Comparison of ENCODE assay signal across 24 cellular contexts in genomic region chr21:42332557-42332956, GRCh38. TPM values are rescaled to one million over a fixed set of nuclear protein-coding genes. Genes with fewer than 3 reads are reported as not detected.
"Had no signal": no experiment of that assay in that cellular context is flagged by ENCODE, and none has a peak within 500 bp of the region (broad histone marks: within the 10 kb centered on the region; RNA-seq: fewer than 3 reads in every experiment).

No MANE protein-coding gene starts in this region.

- H3K27ac Mint-ChIP-seq: activated naive CD8-positive, alpha-beta T cell treated with anti-CD3 and anti-CD28 coated beads for 36 hours; naive thymus-derived CD8-positive, alpha-beta T cell; neural progenitor cell; WTC11 had no signal

- H2AFZ ChIP-seq: neural progenitor cell had no signal

- DNase-seq: activated naive CD8-positive, alpha-beta T cell treated with anti-CD3 and anti-CD28 coated beads for 36 hours; activated T-cell treated with anti-CD3 and anti-CD28 coated beads for 4 hours; central memory CD4-positive, alpha-beta T cell; heart left ventricle; lower lobe of right lung; mesendoderm; naive thymus-derived CD8-positive, alpha-beta T cell; stimulated activated CD4-positive, alpha-beta T cell treated with anti-CD3 and anti-CD28 coated beads, Interleukin-4, amount 100 ng/mL, for 24 hours; stimulated activated naive CD8-positive, alpha-beta T cell treated with anti-CD3 and anti-CD28 coated beads, Interleukin-15, Interleukin-2, amounts not matched to agents 100 U/mL and 50 U/mL, for 24 hours; T-helper 9 cell had no signal

- H3K27me3 ChIP-seq: neural progenitor cell had no signal

- H3K36me3 ChIP-seq: heart left ventricle, lower lobe of right lung, neural progenitor cell had no signal

- FAIRE-seq: astrocyte, colon, keratinocyte, urothelium cell line had no signal

- H3K4me3 ChIP-seq: heart left ventricle, lower lobe of right lung, neural progenitor cell had no signal

- H3K4me2 ChIP-seq: neural progenitor cell had no signal

- H3K9ac ChIP-seq: neural progenitor cell had no signal

- H3K27ac ChIP-seq: heart left ventricle, lower lobe of right lung, neural progenitor cell had no signal

- H3K4me1 ChIP-seq: heart left ventricle, lower lobe of right lung had no signal

- H3K36me3 Mint-ChIP-seq: neural progenitor cell had no signal

- H3K4me3 Mint-ChIP-seq: activated naive CD8-positive, alpha-beta T cell treated with anti-CD3 and anti-CD28 coated beads for 36 hours; naive thymus-derived CD8-positive, alpha-beta T cell; neural progenitor cell; WTC11 had no signal

RNA-seq across cellular contexts. Expression of gene TFF3, which starts 17.3 kb away (rescaled TPM):
- total RNA-seq: activated CD8-positive, alpha-beta memory T cell treated with anti-CD3 and anti-CD28 coated beads for 36 hours; activated naive CD8-positive, alpha-beta T cell treated with anti-CD3 and anti-CD28 coated beads for 36 hours; astrocyte; fibroblast of villous mesenchyme; naive thymus-derived CD8-positive, alpha-beta T cell; T-helper 1 cell treated with Interleukin-12 subunit alpha and Interleukin-12 subunit beta and Interleukin-4 antibody, amounts not matched to agents 30 ng/mL and 1 ng/mL, for 36 hours had no signal
- polyA plus RNA-seq: keratinocyte; naive thymus-derived CD8-positive, alpha-beta T cell had no signal

RNA-seq across cellular contexts. Expression of gene TFF2, which starts 18.2 kb away (rescaled TPM):
- total RNA-seq: activated CD8-positive, alpha-beta memory T cell treated with anti-CD3 and anti-CD28 coated beads for 36 hours; activated naive CD8-positive, alpha-beta T cell treated with anti-CD3 and anti-CD28 coated beads for 36 hours; astrocyte; epithelial cell of proximal tubule; fibroblast of villous mesenchyme; heart left ventricle; lower lobe of right lung; naive thymus-derived CD8-positive, alpha-beta T cell; omental fat pad; posterior vena cava; renal cortical epithelial cell; subcutaneous adipose tissue; T-helper 1 cell treated with Interleukin-12 subunit alpha and Interleukin-12 subunit beta and Interleukin-4 antibody, amounts not matched to agents 30 ng/mL and 1 ng/mL, for 36 hours had no signal
- polyA plus RNA-seq: heart left ventricle; keratinocyte; naive thymus-derived CD8-positive, alpha-beta T cell had no signal

RNA-seq across cellular contexts. Expression of gene TFF1, which starts 33.8 kb away (rescaled TPM):
- total RNA-seq: activated CD8-positive, alpha-beta memory T cell treated with anti-CD3 and anti-CD28 coated beads for 36 hours; activated naive CD8-positive, alpha-beta T cell treated with anti-CD3 and anti-CD28 coated beads for 36 hours; astrocyte; epithelial cell of proximal tubule; fibroblast of villous mesenchyme; heart left ventricle; lower lobe of right lung; naive thymus-derived CD8-positive, alpha-beta T cell; omental fat pad; posterior vena cava; renal cortical epithelial cell; subcutaneous adipose tissue; T-helper 1 cell treated with Interleukin-12 subunit alpha and Interleukin-12 subunit beta and Interleukin-4 antibody, amounts not matched to agents 30 ng/mL and 1 ng/mL, for 36 hours had no signal
- polyA plus RNA-seq: heart left ventricle; keratinocyte; naive thymus-derived CD8-positive, alpha-beta T cell had no signal
